12 cellular contexts compared by ENCODE assay signal in genomic region chr5:107263387-107264003, GRCh38.
DNase-seq lines count a peak whose midpoint lies in the region; ATAC-seq lines count a peak whose summit lies in the region.
"Had no signal": no experiment of that assay in that cellular context is flagged by ENCODE, and none has a peak within 500 bp of the region (broad histone marks: within the 10 kb centered on the region; RNA-seq: fewer than 3 reads in every experiment).

No MANE protein-coding gene starts in this region.

- no peaks in the 10 kb centered on the region for H3K36me3 Mint-ChIP-seq in activated CD4-positive, alpha-beta T cell treated with anti-CD3 and anti-CD28 coated beads, Interleukin-2, amount 10 ng/mL, durations not matched to agents 7 days and 5 days (ENCODE audit: low read depth)
- H3K36me3 Mint-ChIP-seq in natural killer cell treated with Interleukin-12 subunit alpha and Interleukin-12 subunit beta and Interleukin-15 and Interleukin-18, amount 100 ng/mL, for 72 hours: peaks cover 23% of the 10 kb centered on the region

- no peak overlapping the region for H3K4me3 Mint-ChIP-seq in activated CD4-positive, alpha-beta T cell treated with anti-CD3 and anti-CD28 coated beads, Interleukin-2, amount 10 ng/mL, durations not matched to agents 7 days and 5 days
- no peak overlapping the region for H3K4me3 Mint-ChIP-seq in natural killer cell treated with Interleukin-12 subunit alpha and Interleukin-12 subunit beta and Interleukin-15 and Interleukin-18, amount 100 ng/mL, for 72 hours

- H3K27me3 Mint-ChIP-seq in activated CD4-positive, alpha-beta T cell treated with anti-CD3 and anti-CD28 coated beads, Interleukin-2, amount 10 ng/mL, durations not matched to agents 7 days and 5 days: peaks cover 7% of the 10 kb centered on the region
- H3K27me3 Mint-ChIP-seq in natural killer cell treated with Interleukin-12 subunit alpha and Interleukin-12 subunit beta and Interleukin-15 and Interleukin-18, amount 100 ng/mL, for 72 hours: peaks cover 0 to 4% of the 10 kb centered on the region in 2 donors

- H3K27ac Mint-ChIP-seq in activated CD4-positive, alpha-beta T cell treated with anti-CD3 and anti-CD28 coated beads, Interleukin-2, amount 10 ng/mL, durations not matched to agents 7 days and 5 days: no peak overlapping the region
- no peak overlapping the region for H3K27ac Mint-ChIP-seq in natural killer cell treated with Interleukin-12 subunit alpha and Interleukin-12 subunit beta and Interleukin-15 and Interleukin-18, amount 100 ng/mL, for 72 hours

- CTCF ChIA-PET in activated CD4-positive, alpha-beta T cell treated with anti-CD3 and anti-CD28 coated beads, Interleukin-2, amount 10 ng/mL, durations not matched to agents 7 days and 5 days (lab: Charles Lee): no interaction called here

- ATAC-seq in GM21619 (IDR thresholded peaks at IDR 0.05; ENCODE audit: unreplicated experiment): peak; percentile 79
- ATAC-seq in HG03196 (IDR thresholded peaks at IDR 0.05; ENCODE audit: unreplicated experiment): peak; percentile 91
- peak; percentile 77 to 86 for ATAC-seq in natural killer cell treated with Interleukin-12 subunit alpha and Interleukin-12 subunit beta and Interleukin-15 and Interleukin-18, amount 100 ng/mL, for 72 hours
- ATAC-seq: left lung had no signal

- peaks cover 10% of the 10 kb centered on the region for H3K9me3 Mint-ChIP-seq in activated CD4-positive, alpha-beta T cell treated with anti-CD3 and anti-CD28 coated beads, Interleukin-2, amount 10 ng/mL, durations not matched to agents 7 days and 5 days
- H3K9me3 Mint-ChIP-seq in natural killer cell treated with Interleukin-12 subunit alpha and Interleukin-12 subunit beta and Interleukin-15 and Interleukin-18, amount 100 ng/mL, for 72 hours: peaks cover 11% of the 10 kb centered on the region

- POLR2A ChIA-PET in activated CD4-positive, alpha-beta T cell treated with anti-CD3 and anti-CD28 coated beads, Interleukin-2, amount 10 ng/mL, durations not matched to agents 7 days and 5 days (lab: Charles Lee): no interaction called here

- peak; percentile 7 for DNase-seq in activated CD4-positive, alpha-beta T cell treated with anti-CD3 and anti-CD28 coated beads, Interleukin-2, amount 10 ng/mL, durations not matched to agents 7 days and 5 days
- no peak for DNase-seq in activated CD4-positive, alpha-beta T cell treated with anti-CD3 and anti-CD28 coated beads for 4 hours
- DNase-seq in natural killer cell treated with Interleukin-12 subunit alpha and Interleukin-12 subunit beta and Interleukin-15 and Interleukin-18, amount 100 ng/mL, for 72 hours (ENCODE audit: low spot score): no peak
- DNase-seq in UCSD-AML1 (lab: John Stamatoyannopoulos, UW; ENCODE audit: unreplicated experiment) (no peak), substantia nigra (lab: John Stamatoyannopoulos, UW) (no peak), retina (no peak)
- DNase-seq: DMS79 treated with DMSO at 0.1 percent for 48 hours; foreskin fibroblast; left lung; stimulated activated CD4-positive, alpha-beta T cell treated with anti-CD3 and anti-CD28 coated beads, Interleukin-2, amount 100 ng/mL, for 48 hours had no signal

- no peak overlapping the region for H3K27ac ChIP-seq in substantia nigra (ENCODE audit: low read depth, low read length, poor library complexity, severe bottlenecking)
- H3K27ac ChIP-seq: left lung had no signal

- H3K4me1 Mint-ChIP-seq in activated CD4-positive, alpha-beta T cell treated with anti-CD3 and anti-CD28 coated beads, Interleukin-2, amount 10 ng/mL, durations not matched to agents 7 days and 5 days: peaks cover 8% of the 10 kb centered on the region
- H3K4me1 Mint-ChIP-seq in natural killer cell treated with Interleukin-12 subunit alpha and Interleukin-12 subunit beta and Interleukin-15 and Interleukin-18, amount 100 ng/mL, for 72 hours (ENCODE audit: low read depth in 2 of 2): peaks cover 0 to 13% of the 10 kb centered on the region in 2 donors
